Comparison of ENCODE assay signal across 10 cellular contexts in genomic region chr3:156677536-156677935, GRCh38. TPM values are rescaled to one million over a fixed set of nuclear protein-coding genes. Genes with fewer than 3 reads are reported as not detected.
DNase-seq lines count a peak whose midpoint lies in the region; ATAC-seq and TF ChIP-seq lines count a peak whose summit lies in the region.
"Had no signal": no experiment of that assay in that cellular context is flagged by ENCODE, and none has a peak within 500 bp of the region (broad histone marks: within the 10 kb centered on the region; RNA-seq: fewer than 3 reads in every experiment).

No MANE protein-coding gene starts in this region.

- TF ChIP-seq CTCF in HFFc6 (IDR thresholded peaks at IDR 0.05) (no peak), astrocyte of the spinal cord (IDR thresholded peaks at IDR 0.05; ENCODE audit: low read depth, low read length) (no peak)

- no peaks in the 10 kb centered on the region for H3K27me3 ChIP-seq in BLaER1

- in situ Hi-C loops in astrocyte of the spinal cord (cut with HindIII; ENCODE audit: low sequenced_read_pairs): loop anchor here (25.0 kb wide), 1 partner anchor 410 kb away; no protein-coding TSS in a partner anchor

- H3K4me3 ChIP-seq in BLaER1 (no peak overlapping the region), astrocyte of the spinal cord (ENCODE audit: low read depth, low read length) (no peak overlapping the region)
- H3K4me3 ChIP-seq: lung had no signal

- peaks cover 77% of the 10 kb centered on the region for H3K4me1 Mint-ChIP-seq in HFFc6 (ENCODE audit: low read depth)

- no peaks in the 10 kb centered on the region for H3K9me3 Mint-ChIP-seq in HFFc6

- no peak for DNase-seq in HFFc6
- DNase-seq in astrocyte of the spinal cord (ENCODE audit: low read depth, low spot score): peak; percentile 42
- DNase-seq in myocyte (ENCODE audit: low read depth): peak; percentile 51
- no peak for DNase-seq in CD1c-positive myeloid dendritic cell (ENCODE audit: extremely low spot score)
- DNase-seq in RKO (ENCODE audit: low spot score): no peak
- no peak for DNase-seq in NCI-H2081 (lab: John Stamatoyannopoulos, UW)
- no peak for DNase-seq in sciatic nerve (ENCODE audit: low spot score)
- DNase-seq: NCI-H524 had no signal

- peaks cover 32% of the 10 kb centered on the region for H3K36me3 ChIP-seq in BLaER1

- peak overlapping the region; percentile 94 for H3K27ac Mint-ChIP-seq in HFFc6

- peak overlapping the region; percentile 98 for H3K4me3 Mint-ChIP-seq in HFFc6

- no peak overlapping the region for H3K27ac ChIP-seq in BLaER1

- intact Hi-C loops in sciatic nerve (cut with DNase I): loop anchor here (2.0 to 10.0 kb wide), 4 partner anchors 139 to 457 kb away; no protein-coding TSS in a partner anchor

- H3K36me3 Mint-ChIP-seq in HFFc6 (ENCODE audit: low read depth): peaks cover 64% of the 10 kb centered on the region

- H3K9ac ChIP-seq in BLaER1: no peak overlapping the region

- no peaks in the 10 kb centered on the region; the same call in 1 of the 2 replicates for H3K27me3 Mint-ChIP-seq in HFFc6 (ENCODE audit: insufficient read depth)

- peaks cover 22% of the 10 kb centered on the region for H3K4me1 ChIP-seq in BLaER1

- no peak for ATAC-seq in sciatic nerve

- peak overlapping the region; percentile 91; the same call in 1 of the 2 replicates for H3K4me2 ChIP-seq in BLaER1

- peaks cover 65% of the 10 kb centered on the region for H4K20me1 ChIP-seq in BLaER1

- H3K9me3 ChIP-seq in BLaER1: no peaks in the 10 kb centered on the region

RNA-seq across cellular contexts. Expression of gene TIPARP, which starts 3.1 kb away (rescaled TPM):
- 10 to 100 TPM; 60.6 to 78.0 (median 67.4) TPM for total RNA-seq in HFFc6 (2021; fragmentation: NEBNext Ultra II Directional; extraction: Animal tissue kit (Norgen Biotek cat#: 25700))
- total RNA-seq in myocyte: 81.1 and 82.9 TPM in 2 replicates
- polyA plus RNA-seq in myocyte (2012): 13.1 TPM
- total RNA-seq in sciatic nerve: 25.7 TPM

Comparison
In these comparisons a context has a peak if more than half of its experiments do, and no peak if none do; other contexts are left out.
1. DNase-seq: peak in astrocyte of the spinal cord (single experiment) and myocyte (single experiment); none in HFFc6 (single experiment), CD1c-positive myeloid dendritic cell (single experiment), RKO (single experiment), NCI-H2081 (0 of 2) and sciatic nerve (single experiment).